16 cellular contexts compared by ENCODE assay signal in genomic region chr12:114409796-114410520, GRCh38. TPM values are rescaled to one million over a fixed set of nuclear protein-coding genes. Genes with fewer than 3 reads are reported as not detected.
DNase-seq lines count a peak whose midpoint lies in the region; ATAC-seq and TF ChIP-seq lines count a peak whose summit lies in the region.
"Had no signal": no experiment of that assay in that cellular context is flagged by ENCODE, and none has a peak within 500 bp of the region (broad histone marks: within the 10 kb centered on the region; RNA-seq: fewer than 3 reads in every experiment).

No MANE protein-coding gene starts in this region.

- H2AK9ac ChIP-seq in IMR-90 (replicated peaks; ENCODE audit: low read depth, low read length, poor library complexity) = peak overlapping the region; percentile 91

- in situ Hi-C loops in IMR-90 (cut with MboI; ENCODE audit: low sequenced_read_pairs) (loop anchor here (25.0 kb wide), 2 partner anchors 927 to 1223 kb away; partner anchors contain the start of genes DDX54 and RITA1), gastrocnemius medialis (cut with MboI; ENCODE audit: low sequenced_read_pairs in 4 of 4) (no loop called here)

- H3K4me3 Mint-ChIP-seq in CD8-positive, alpha-beta memory T cell = peak overlapping the region in 1 of 7 donors; percentile 19

- H3K4me3 ChIP-seq in SK-N-SH (ENCODE audit: low read depth in 2 of 2, low read length in 1 of 2) (no peak overlapping the region), IMR-90 (ENCODE audit: insufficient read depth, low read depth, low read length) (peak overlapping the region; percentile 97), foreskin fibroblast (ENCODE audit: low read depth in 1 of 2, low read length in 2 of 2) (peak overlapping the region; percentile 75 to 91), gastrocnemius medialis (peak overlapping the region; percentile 8 to 46 (median 43))
- H3K4me3 ChIP-seq in CD8-positive, alpha-beta memory T cell (ENCODE audit: low read length) = no peak overlapping the region

- peak overlapping the region; percentile 74 for H4K5ac ChIP-seq in IMR-90 (ENCODE audit: low read depth, low read length)

- no peak for TF ChIP-seq POLR2A in IMR-90 (IDR thresholded peaks at IDR 0.05; ENCODE audit: low read depth, low read length)
- no peak for TF ChIP-seq POLR2A in gastrocnemius medialis (IDR thresholded peaks at IDR 0.05)

- H3K27ac Mint-ChIP-seq in CD8-positive, alpha-beta memory T cell = no peak overlapping the region
- H3K27ac Mint-ChIP-seq: progenitor cell of endocrine pancreas had no signal

- no peaks in the 10 kb centered on the region for H3K9me1 ChIP-seq in IMR-90 (ENCODE audit: insufficient read depth, low read length)

- peaks cover 3 to 14% (median 7%) of the 10 kb centered on the region in 3 donors for H3K4me1 Mint-ChIP-seq in CD8-positive, alpha-beta memory T cell

- peak overlapping the region; percentile 91; the same call in 2 of the 3 replicates for H2BK15ac ChIP-seq in IMR-90 (ENCODE audit: low read depth, low read length)

- H3K27me3 ChIP-seq in SK-N-SH (ENCODE audit: insufficient read depth) (peaks cover 98% of the 10 kb centered on the region), IMR-90 (ENCODE audit: control insufficient read depth, insufficient read depth, low read length) (no peaks in the 10 kb centered on the region), gastrocnemius medialis (peaks cover 67 to 95% (median 92%) of the 10 kb centered on the region in 3 donors)
- H3K27me3 ChIP-seq in CD8-positive, alpha-beta memory T cell (ENCODE audit: insufficient read depth, low read length, poor library complexity, severe bottlenecking) = peaks cover 19% of the 10 kb centered on the region

- H4K8ac ChIP-seq in IMR-90 (ENCODE audit: low read depth in 2 of 2, low read length in 2 of 2) = peak overlapping the region; percentile 90 to 94

- H4K91ac ChIP-seq in IMR-90 (ENCODE audit: insufficient read depth, low read depth, low read length) = peak overlapping the region; percentile 90

- dilution Hi-C loops in IMR-90 (cut with HindIII; ENCODE audit: low sequenced_read_pairs, unreplicated experiment) = no loop called here

- H3K79me2 ChIP-seq in SK-N-SH (ENCODE audit: insufficient read depth) = no peaks in the 10 kb centered on the region

- peak overlapping the region; percentile 95 for H2BK5ac ChIP-seq in IMR-90 (ENCODE audit: low read depth, low read length, poor library complexity, severe bottlenecking)

- no peaks in the 10 kb centered on the region for H3F3A ChIP-seq in SK-N-SH (replicated peaks; ENCODE audit: insufficient read depth)

- peaks cover 8 to 32% of the 10 kb centered on the region in 2 experiments; a peak in 3 of 4 replicates for H3K79me1 ChIP-seq in IMR-90 (ENCODE audit: low read depth in 1 of 2, low read length in 2 of 2)

- H3K27ac ChIP-seq in SK-N-SH (ENCODE audit: low read depth in 2 of 2, low read length in 1 of 2) (no peak overlapping the region), IMR-90 (ENCODE audit: insufficient read depth, low read length) (peak overlapping the region; percentile 100), gastrocnemius medialis (no peak overlapping the region)
- H3K27ac ChIP-seq in CD8-positive, alpha-beta memory T cell (ENCODE audit: low read depth, low read length) = no peak overlapping the region
- H3K27ac ChIP-seq: 22Rv1, VCaP had no signal

- H3K9me2 ChIP-seq in SK-N-SH = no peaks in the 10 kb centered on the region

- H3K4me2 ChIP-seq in SK-N-SH (peak overlapping the region; percentile 68), IMR-90 (ENCODE audit: low read depth, low read length) (peak overlapping the region; percentile 72)

- H2AFZ ChIP-seq in SK-N-SH (ENCODE audit: low read depth) (no peak overlapping the region), IMR-90 (replicated peaks; ENCODE audit: low read length, poor library complexity) (no peak overlapping the region)

- H2AK5ac ChIP-seq in IMR-90 (ENCODE audit: low read depth, low read length) = no peak overlapping the region

- DNase-seq in SK-N-SH = no peak
- DNase-seq in IMR-90 = peak; percentile 46
- peak in 1 of 2 donors; percentile 53 for DNase-seq in foreskin fibroblast
- DNase-seq in gastrocnemius medialis = no peak
- DNase-seq in CD8-positive, alpha-beta memory T cell = no peak
- DNase-seq in GDM1 (lab: John Stamatoyannopoulos, UW) = no peak
- no peak for DNase-seq in NCI-H1694 treated with DMSO at 0.1 percent for 48 hours (lab: John Stamatoyannopoulos, UW)
- DNase-seq: NCI-H1092, NCI-H69, SHP77 had no signal

- no TSS peak for BruUV-seq in IMR-90 (replicated peaks; lab: Mats Ljungman, UMichigan)

- H3K4me1 ChIP-seq in SK-N-SH (ENCODE audit: control insufficient read depth in 1 of 2, insufficient read depth in 2 of 2, low read depth in 1 of 2, low read length in 1 of 2) = no peaks in the 10 kb centered on the region; a peak in 1 of 4 replicates
- H3K4me1 ChIP-seq in IMR-90 (ENCODE audit: control insufficient read depth, insufficient read depth, low read length) = peaks cover 23% of the 10 kb centered on the region
- H3K4me1 ChIP-seq in gastrocnemius medialis = peaks cover 0 to 4% of the 10 kb centered on the region in 2 donors
- H3K4me1 ChIP-seq in CD8-positive, alpha-beta memory T cell (ENCODE audit: insufficient read depth, low read length) = no peaks in the 10 kb centered on the region

- TF ChIP-seq CTCF in SK-N-SH (IDR thresholded peaks at IDR 0.05) (no peak), IMR-90 (conservative IDR thresholded peaks at IDR 0.05; ENCODE audit: low read depth, low read length) (no peak), foreskin fibroblast (IDR thresholded peaks at IDR 0.05; ENCODE audit: low read depth, low read length) (no peak), gastrocnemius medialis (IDR thresholded peaks at IDR 0.05 in 4 of 5, conservative IDR thresholded peaks at IDR 0.05 in 1 of 5) (no peak)

- peaks cover 66 to 89% of the 10 kb centered on the region in 2 donors for H3K27me3 Mint-ChIP-seq in CD8-positive, alpha-beta memory T cell

- POLR2A ChIA-PET in SK-N-SH (lab: Yijun Ruan, JAX) = no interaction called here
- POLR2A ChIA-PET in IMR-90 (lab: Charles Lee; ENCODE audit: unreplicated experiment) = no interaction called here
- POLR2A ChIA-PET in CD8-positive, alpha-beta memory T cell (lab: Charles Lee) = no interaction called here

- no peaks in the 10 kb centered on the region for H4K20me1 ChIP-seq in SK-N-SH (ENCODE audit: insufficient read depth)
- H4K20me1 ChIP-seq in IMR-90 (ENCODE audit: insufficient read depth, low read length) = 0 out of 2 replicates have a peak, but pooled peaks cover 3% of the 10 kb centered on the region

- no peaks in the 10 kb centered on the region for H3K9me3 ChIP-seq in SK-N-SH
- H3K9me3 ChIP-seq in IMR-90 (ENCODE audit: control insufficient read depth, insufficient read depth, low read length) = no peaks in the 10 kb centered on the region
- H3K9me3 ChIP-seq in gastrocnemius medialis = no peaks in the 10 kb centered on the region
- no peaks in the 10 kb centered on the region for H3K9me3 ChIP-seq in CD8-positive, alpha-beta memory T cell (ENCODE audit: low read length)

- WGBS in SK-N-SH (ENCODE audit: low lambda C conversion rate) = 27% methylated on average over 16 of the region's 16 CpGs
- 0% methylated on average over 2 of the region's 16 CpGs; no CpG with 5 or more reads in 1 of the 2 experiments for WGBS in IMR-90 (ENCODE audit: extremely low coverage in 2 of 2, insufficient read length in 1 of 2), 2 experiments

- H2BK20ac ChIP-seq in IMR-90 (ENCODE audit: low read depth, low read length) = peak overlapping the region; percentile 90

- peak overlapping the region; percentile 97 for H3K4ac ChIP-seq in IMR-90 (ENCODE audit: low read depth, low read length)

- no peak for TF ChIP-seq RAD21 in SK-N-SH (IDR thresholded peaks at IDR 0.05; ENCODE audit: low read length)
- no peak for TF ChIP-seq RAD21 in IMR-90 (IDR thresholded peaks at IDR 0.05; ENCODE audit: low read length)

- peaks cover 0 to 19% (median 11%) of the 10 kb centered on the region in 5 donors for H3K9me3 Mint-ChIP-seq in CD8-positive, alpha-beta memory T cell

- H3K9ac ChIP-seq in SK-N-SH (no peak overlapping the region), IMR-90 (ENCODE audit: low read depth, low read length) (peak overlapping the region; percentile 99)

- H2BK120ac ChIP-seq in IMR-90 (ENCODE audit: low read depth, low read length) = peak overlapping the region; percentile 88

- H3K36me3 ChIP-seq in SK-N-SH (replicated peaks in 1 of 2; ENCODE audit: control insufficient read depth in 1 of 2, insufficient read depth in 2 of 2, low read length in 1 of 2) = no peaks in the 10 kb centered on the region
- H3K36me3 ChIP-seq in IMR-90 (ENCODE audit: control insufficient read depth, insufficient read depth, low read length) = 0 out of 2 replicates have a peak, but pooled peaks cover under 1% of the 10 kb centered on the region
- H3K36me3 ChIP-seq in gastrocnemius medialis = no peaks in the 10 kb centered on the region
- no peaks in the 10 kb centered on the region for H3K36me3 ChIP-seq in CD8-positive, alpha-beta memory T cell (ENCODE audit: insufficient read depth, low read length)

- H3K14ac ChIP-seq in IMR-90 (replicated peaks; ENCODE audit: low read depth, low read length) = peak overlapping the region; percentile 97

- intact Hi-C loops in IMR-90 (cut with micrococcal nuclease) (loop anchor here (1.0 to 2.0 kb wide), 2 partner anchors 9 to 13 kb away; no protein-coding TSS in a partner anchor), gastrocnemius medialis (cut with DNase I; ENCODE audit: low total_unique reads) (no loop called here)

- peak overlapping the region; percentile 84 for H3K18ac ChIP-seq in IMR-90 (ENCODE audit: low read depth, low read length)

- H3K56ac ChIP-seq in IMR-90 (ENCODE audit: extremely low read depth, insufficient read depth, low read length) = peak overlapping the region; percentile 99

- CTCF ChIA-PET in SK-N-SH (lab: Yijun Ruan, JAX) = interaction anchor here (1.5 kb wide), 1 partner anchor 16 kb away, joined by 5 read pairs; no protein-coding TSS in a partner anchor
- CTCF ChIA-PET in IMR-90 (lab: Yijun Ruan, JAX) = interaction anchor here (2.6 kb wide), 1 partner anchor 98 kb away, joined by 9 read pairs; no protein-coding TSS in a partner anchor
- CTCF ChIA-PET in CD8-positive, alpha-beta memory T cell (lab: Charles Lee) = no interaction called here

- no peak for ATAC-seq in SK-N-SH treated with all-trans-retinoic acid at 6 μM for 48 hours
- no peak for ATAC-seq in IMR-90 (ENCODE audit: low read depth)
- no peak for ATAC-seq in gastrocnemius medialis

- TF ChIP-seq EP300 in SK-N-SH (IDR thresholded peaks at IDR 0.05; ENCODE audit: borderline replicate concordance in 1 of 2, low read depth in 1 of 2, low read length in 1 of 2) = no peak

- H3K36me3 Mint-ChIP-seq in CD8-positive, alpha-beta memory T cell = peaks cover 0 to 4% (median 0%) of the 10 kb centered on the region in 3 donors

- H3K23ac ChIP-seq in IMR-90 (ENCODE audit: low read depth, low read length) = peak overlapping the region; percentile 98

RNA-seq across cellular contexts. Expression of gene TBX5, which starts 4.0 kb away (rescaled TPM):
- not detected in 2 replicates for polyA plus RNA-seq in SK-N-SH (2012; rRNA removed)
- polyA plus RNA-seq in SK-N-SH (2012; cell fraction: cytosol; rRNA removed) = not detected in 2 replicates
- not detected in 2 replicates for polyA plus RNA-seq in SK-N-SH (2012; cell fraction: nucleus; rRNA removed)
- 10.8 and 13.3 TPM in 2 replicates for total RNA-seq in IMR-90 (2012; rRNA removed)
- polyA plus RNA-seq in IMR-90 (2012; rRNA removed) = 14.7 and 16.6 TPM in 2 replicates
- 8.9 and 16.8 TPM in 2 replicates for polyA plus RNA-seq in IMR-90 (2012; cell fraction: cytosol; rRNA removed)
- polyA plus RNA-seq in IMR-90 (2012; cell fraction: nucleus; rRNA removed; ENCODE audit: low replicate concordance) = 36.1 and 51.2 TPM in 2 replicates
- total RNA-seq in gastrocnemius medialis = not detected
- total RNA-seq in CD8-positive, alpha-beta memory T cell = not detected
- not detected for polyA plus RNA-seq in CD8-positive, alpha-beta memory T cell
- total RNA-seq: glomerular endothelial cell, progenitor cell of endocrine pancreas, temporal lobe had no signal

Comparison
In these comparisons a context has a peak if more than half of its experiments do, and no peak if none do; other contexts are left out.
1. H3K4me3 ChIP-seq: peak in IMR-90 (single experiment), foreskin fibroblast (2 of 2) and gastrocnemius medialis (4 of 4); none in SK-N-SH (0 of 2) and CD8-positive, alpha-beta memory T cell (single experiment).
2. RNA of gene TBX5, which starts 4.0 kb away (total RNA-seq): 10.8 to 13.3 TPM in IMR-90; not detected in gastrocnemius medialis and not detected in CD8-positive, alpha-beta memory T cell; every median in the first group is over 10 times any median in the second.